ENCODE assay signal across 11 cellular contexts in genomic region chr2:218982312-218983262, GRCh38. TPM values are rescaled to one million over a fixed set of nuclear protein-coding genes. Genes with fewer than 3 reads are reported as not detected.
DNase-seq lines count a peak whose midpoint lies in the region; ATAC-seq, FAIRE-seq and TF ChIP-seq lines count a peak whose summit lies in the region.
"Had no signal": no experiment of that assay in that cellular context is flagged by ENCODE, and none has a peak within 500 bp of the region (broad histone marks: within the 10 kb centered on the region; RNA-seq: fewer than 3 reads in every experiment).

No MANE protein-coding gene starts in this region.

- CTCF ChIA-PET in A549 (lab: Yijun Ruan, JAX), result interaction anchor here (0.6 to 10.2 kb wide), 13 partner anchors 10 to 175 kb away, joined by 3 to 140 read pairs (median 7); partner anchors contain the start of gene CDK5R2

- TF ChIP-seq EP300 in A549 (IDR thresholded peaks at IDR 0.05), result no peak

- H3K9me3 ChIP-seq in A549, result no peaks in the 10 kb centered on the region

- H3K9me3 Mint-ChIP-seq in brain, result peaks cover 0 to 16% (median 0%) of the 10 kb centered on the region in 5 experiments
- H3K9me3 Mint-ChIP-seq in neural crest cell, result no peaks in the 10 kb centered on the region

- H3K36me3 Mint-ChIP-seq in brain (no peaks in the 10 kb centered on the region), neural crest cell (ENCODE audit: low read depth) (no peaks in the 10 kb centered on the region)

- H3K27me3 Mint-ChIP-seq in brain (peaks cover 92% of the 10 kb centered on the region), neural crest cell (ENCODE audit: low read depth) (peaks cover 94% of the 10 kb centered on the region)

- no peak for TF ChIP-seq POLR2A in A549 (IDR thresholded peaks at IDR 0.05; ENCODE audit: low read length)

- no peak for FAIRE-seq in A549 (lab: Jason Lieb, UNC)

- H3K4me1 ChIP-seq in A549, result peaks cover 19% of the 10 kb centered on the region

- POLR2A ChIA-PET in A549 (lab: Yijun Ruan, JAX), result no interaction called here

- no peak overlapping the region; the same call in 2 of the 3 replicates for H3K4me3 ChIP-seq in A549
- H3K4me3 ChIP-seq: lung had no signal

- DNase-seq in A549 (ENCODE audit: low read depth in 1 of 2, low spot score in 1 of 2) (no peak), DMS79 treated with DMSO at 0.1 percent for 48 hours (lab: John Stamatoyannopoulos, UW) (peak; percentile 69), neural crest cell (ENCODE audit: low read depth, low spot score) (no peak), islet precursor cell (no peak), cerebellum (ENCODE audit: low spot score) (no peak)
- DNase-seq: NCI-H1436 had no signal

- no peak for TF ChIP-seq RAD21 in A549 (conservative IDR thresholded peaks at IDR 0.05 in 1 of 2, IDR thresholded peaks at IDR 0.05 in 1 of 2)

- no peak for ATAC-seq in A549
- no peak for ATAC-seq in HG03565 (IDR thresholded peaks at IDR 0.05; ENCODE audit: unreplicated experiment)
- ATAC-seq in HG03139 (IDR thresholded peaks at IDR 0.05; ENCODE audit: unreplicated experiment), result no peak

- WGBS in A549 (ENCODE audit: missing lambda C conversion rate), result 71% methylated on average over 45 of the region's 45 CpGs

- no peak overlapping the region for H3K27ac Mint-ChIP-seq in brain
- no peak overlapping the region for H3K27ac Mint-ChIP-seq in neural crest cell (ENCODE audit: unreplicated experiment)

- peaks cover 37% of the 10 kb centered on the region for H3K4me1 Mint-ChIP-seq in brain
- peaks cover 9% of the 10 kb centered on the region for H3K4me1 Mint-ChIP-seq in neural crest cell

- peak overlapping the region; percentile 53 to 76 (median 64) for H3K4me3 Mint-ChIP-seq in brain
- peak overlapping the region; percentile 6 for H3K4me3 Mint-ChIP-seq in neural crest cell

- H3K4me2 ChIP-seq in A549, result peak overlapping the region; percentile 64; the same call in 1 of the 3 replicates

- no peak for TF ChIP-seq CTCF in A549 (IDR thresholded peaks at IDR 0.05)
- no peak for TF ChIP-seq CTCF in brain (conservative IDR thresholded peaks at IDR 0.05)
- TF ChIP-seq CTCF in neural crest cell (conservative IDR thresholded peaks at IDR 0.05), result no peak

- H3K27ac ChIP-seq in A549, result no peak overlapping the region
- H3K27ac ChIP-seq: epithelial cell of prostate had no signal

TF ChIP-seq in A549, 52 proteins besides CTCF, POLR2A, EP300 and RAD21:
- TF ChIP-seq ZSCAN20 (CRISPR knock-in tag; IDR thresholded peaks at IDR 0.05) (no peak), JUN (IDR thresholded peaks at IDR 0.05) (no peak), CHD2 (IDR thresholded peaks at IDR 0.05; ENCODE audit: low read length, partially characterized antibody) (no peak), KDM1A (IDR thresholded peaks at IDR 0.05; ENCODE audit: low read depth) (no peak), SREBF2 (IDR thresholded peaks at IDR 0.05) (no peak), HEYL (CRISPR knock-in tag; IDR thresholded peaks at IDR 0.05) (no peak), PBX3 (IDR thresholded peaks at IDR 0.05) (no peak), ZNF302 (CRISPR knock-in tag; IDR thresholded peaks at IDR 0.05) (no peak), MYC (IDR thresholded peaks at IDR 0.05; ENCODE audit: borderline replicate concordance, low read length) (no peak), USF2 (IDR thresholded peaks at IDR 0.05) (no peak), EHMT2 (IDR thresholded peaks at IDR 0.05; ENCODE audit: low read depth) (no peak), HMGXB4 (CRISPR knock-in tag; IDR thresholded peaks at IDR 0.05; ENCODE audit: borderline replicate concordance) (no peak), HES2 (IDR thresholded peaks at IDR 0.05) (no peak), ATOH8 (CRISPR knock-in tag; IDR thresholded peaks at IDR 0.05; ENCODE audit: low read depth) (no peak), CBX2 (IDR thresholded peaks at IDR 0.05; ENCODE audit: borderline replicate concordance, low read depth) (no peak)

RNA-seq across cellular contexts. Expression of gene FEV, which starts 2.4 kb away (rescaled TPM):
- polyA plus RNA-seq in A549 (2011; rRNA removed) (not detected in 2 replicates), A549 (2017; fragmentation: RNase III; extraction: RNeasy Plus Mini Kit Qiagen cat#74134 plus additional on column Dnase treatment) (not detected in 3 replicates), brain (ENCODE audit: insufficient read depth, low read depth, low replicate concordance) (5.9 TPM)
- polyA plus RNA-seq in A549 (2012; cell fraction: cytosol; rRNA removed), result not detected in 2 replicates
- polyA plus RNA-seq in A549 (2012; cell fraction: nucleus; rRNA removed), result not detected in 2 replicates
- not detected in 2 replicates for polyA minus RNA-seq in A549 (2011; rRNA and poly(A)+ RNA removed)
- total RNA-seq in neural crest cell (not detected in 2 replicates), cerebellum (not detected)
- total RNA-seq: lung had no signal
- polyA plus RNA-seq: lung had no signal

RNA-seq across cellular contexts. Expression of gene CRYBA2, which starts 10.6 kb away (rescaled TPM):
- polyA plus RNA-seq in A549 (2011; rRNA removed) (not detected in 2 replicates), A549 (2017; fragmentation: RNase III; extraction: RNeasy Plus Mini Kit Qiagen cat#74134 plus additional on column Dnase treatment) (not detected in 3 replicates), brain (ENCODE audit: insufficient read depth, low read depth, low replicate concordance) (9.1 TPM)
- polyA plus RNA-seq in A549 (2012; cell fraction: cytosol; rRNA removed), result not detected in 2 replicates
- polyA plus RNA-seq in A549 (2012; cell fraction: nucleus; rRNA removed), result not detected in 2 replicates
- polyA minus RNA-seq in A549 (2011; rRNA and poly(A)+ RNA removed), result not detected in 2 replicates
- total RNA-seq in neural crest cell (not detected in 2 replicates), cerebellum (not detected)
- total RNA-seq: lung had no signal

RNA-seq across cellular contexts. Expression of gene CDK5R2, which starts 23.1 kb away (rescaled TPM):
- polyA plus RNA-seq in A549 (2011; rRNA removed) (0.77 and 0.94 TPM in 2 replicates), A549 (2017; fragmentation: RNase III; extraction: RNeasy Plus Mini Kit Qiagen cat#74134 plus additional on column Dnase treatment) (0.43 to 0.73 TPM (median 0.63 TPM) in 3 replicates), brain (ENCODE audit: insufficient read depth, low read depth, low replicate concordance) (44.3 TPM)
- 0.58 and 0.79 TPM in 2 replicates for polyA plus RNA-seq in A549 (2012; cell fraction: cytosol; rRNA removed)
- 0.47 and 0.72 TPM in 2 replicates for polyA plus RNA-seq in A549 (2012; cell fraction: nucleus; rRNA removed)
- 1.2 and 1.3 TPM in 2 replicates for polyA minus RNA-seq in A549 (2011; rRNA and poly(A)+ RNA removed)
- total RNA-seq in neural crest cell (1.7 and 1.9 TPM in 2 replicates), cerebellum (4.9 TPM)

RNA-seq across cellular contexts. Expression of gene CFAP65, which starts 58.7 kb away (rescaled TPM):
- polyA plus RNA-seq in A549 (2011; rRNA removed) (0.09 and 0.12 TPM in 2 replicates), A549 (2017; fragmentation: RNase III; extraction: RNeasy Plus Mini Kit Qiagen cat#74134 plus additional on column Dnase treatment) (0.14 to 0.28 TPM (median 0.22 TPM) in 3 replicates), brain (ENCODE audit: insufficient read depth, low read depth, low replicate concordance) (0.61 TPM)
- polyA plus RNA-seq in A549 (2012; cell fraction: cytosol; rRNA removed), result 0.08 and 0.09 TPM in 2 replicates
- 0.15 and 0.23 TPM in 2 replicates for polyA plus RNA-seq in A549 (2012; cell fraction: nucleus; rRNA removed)
- not detected in 2 replicates for polyA minus RNA-seq in A549 (2011; rRNA and poly(A)+ RNA removed)
- total RNA-seq in neural crest cell (0.93 and 1.4 TPM in 2 replicates), cerebellum (1.00 TPM)
